ENCODE assay signal across 8 cellular contexts in the genomic region with DNA sequence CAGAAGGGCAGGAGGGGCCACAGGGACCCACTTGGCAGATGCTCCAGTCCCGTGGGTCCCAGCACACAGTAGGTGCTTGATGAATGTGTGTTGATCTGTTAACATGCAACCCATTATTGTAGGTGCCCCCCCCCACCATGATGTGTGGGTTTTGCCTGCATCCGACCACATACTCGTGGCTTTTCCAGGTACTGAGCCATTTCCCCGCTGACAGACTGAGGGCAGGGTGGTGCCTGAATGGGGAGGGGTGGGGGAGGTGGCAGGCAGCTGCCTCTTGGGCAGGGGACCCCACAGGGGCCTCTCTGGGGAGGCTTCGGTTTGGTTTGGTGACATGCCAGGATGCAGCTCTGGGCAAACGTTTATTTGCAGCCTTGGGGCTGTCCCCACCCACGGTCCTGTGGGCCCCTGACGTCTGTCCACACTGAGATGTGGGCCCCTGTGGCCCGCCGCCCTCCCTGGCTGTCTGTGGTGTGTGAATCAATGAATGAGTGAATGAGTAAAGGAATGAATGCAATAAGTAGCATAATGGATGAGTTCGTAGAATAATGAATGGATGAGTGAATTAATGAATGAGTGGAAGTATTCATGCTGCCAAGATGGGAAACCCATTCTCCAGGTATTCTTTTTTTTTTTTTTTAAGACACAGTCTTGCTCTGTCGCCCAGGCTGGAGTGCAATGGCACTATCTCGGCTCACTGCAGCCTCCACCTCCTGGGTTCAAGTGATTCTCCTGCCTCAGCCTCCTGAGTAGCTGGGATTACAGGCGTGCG. TPM values are rescaled to one million over a fixed set of nuclear protein-coding genes. Genes with fewer than 3 reads are reported as not detected.
A peak's percentile ranks its signal among the peaks of the same experiment; 100 is the strongest.
DNase-seq lines count a peak whose midpoint lies in the region; ATAC-seq and TF ChIP-seq lines count a peak whose summit lies in the region.

No MANE protein-coding gene starts in this region.

- peak overlapping the region; percentile 3; the same call in 1 of the 2 replicates for H3K9ac ChIP-seq in OCI-LY3 (ENCODE audit: low read length)

- H3K4me1 ChIP-seq in OCI-LY3 (ENCODE audit: low read length) (peaks cover 32% of the 10 kb centered on the region), right lobe of liver (peaks cover 0 to 13% (median 0%) of the 10 kb centered on the region in 4 donors)

- H4K20me1 ChIP-seq in OCI-LY3 (ENCODE audit: insufficient read depth, low read length): no peaks in the 10 kb centered on the region

- no peak overlapping the region for H2AFZ ChIP-seq in OCI-LY3 (ENCODE audit: low read depth, low read length)

- ATAC-seq in GM18511 (IDR thresholded peaks at IDR 0.05; ENCODE audit: unreplicated experiment) (peak; percentile 42), right lobe of liver (no peak), HG03196 (IDR thresholded peaks at IDR 0.05; ENCODE audit: unreplicated experiment) (no peak), GM18873 (IDR thresholded peaks at IDR 0.05; ENCODE audit: low FRiP score, unreplicated experiment) (no peak)

- DNase-seq in activated effector memory CD4-positive, alpha-beta T cell treated with anti-CD3 and anti-CD28 coated beads, Interleukin-2, amount 50 U/mL, for 16 hours: peak; percentile 94
- DNase-seq in right lobe of liver (peak in 2 of 3 donors; percentile 48 to 60), head of caudate nucleus (no peak)
- DNase-seq in stimulated activated CD8-positive, alpha-beta memory T cell treated with anti-CD3 and anti-CD28 coated beads, Interleukin-7, amount 100 ng/mL, for 1 hour (ENCODE audit: low read depth in 2 of 2): peak; percentile 63 to 67

- H3K27me3 ChIP-seq in OCI-LY3 (ENCODE audit: low read depth, low read length) (no peaks in the 10 kb centered on the region), right lobe of liver (no peaks in the 10 kb centered on the region)

- H3K4me2 ChIP-seq in OCI-LY3 (ENCODE audit: low read length): peak overlapping the region; percentile 83

- no peaks in the 10 kb centered on the region for H3K36me3 ChIP-seq in OCI-LY3 (replicated peaks; ENCODE audit: low read depth, low read length)
- H3K36me3 ChIP-seq in right lobe of liver: no peaks in the 10 kb centered on the region

- H3K4me3 ChIP-seq in OCI-LY3 (ENCODE audit: low read length) (peak overlapping the region; percentile 80), right lobe of liver (no peak overlapping the region)

- no peak for TF ChIP-seq POLR2A in right lobe of liver (IDR thresholded peaks at IDR 0.05)

- WGBS in right lobe of liver (ENCODE audit: insufficient coverage, low coverage, low lambda C conversion rate, missing lambda C conversion rate): 36% methylated on average over 11 of the region's 15 CpGs

- intact Hi-C loops in right lobe of liver (cut with DNase I) (no loop called here), head of caudate nucleus (cut with DNase I) (no loop called here)

- H3K27ac ChIP-seq in OCI-LY3 (ENCODE audit: low read length) (peak overlapping the region; percentile 86), right lobe of liver (peak overlapping the region in 2 of 3 donors; percentile 97 to 99)

- no peaks in the 10 kb centered on the region for H3K79me2 ChIP-seq in OCI-LY3 (ENCODE audit: low read length)

- H3K9me3 ChIP-seq in OCI-LY3 (ENCODE audit: insufficient read depth, low read length) (no peaks in the 10 kb centered on the region), right lobe of liver (no peaks in the 10 kb centered on the region)

- no peak for TF ChIP-seq CTCF in OCI-LY3 (IDR thresholded peaks at IDR 0.05; ENCODE audit: low read depth, low read length)
- no peak for TF ChIP-seq CTCF in right lobe of liver (IDR thresholded peaks at IDR 0.05)

RNA-seq across cellular contexts. Expression of a gene that starts 9.0 kb away (rescaled TPM):
- 100 to 1,000 TPM in 4 of 6 experiments, 10 to 100 TPM in 2; 29.3 to 188 (median 134) TPM for total RNA-seq in right lobe of liver

RNA-seq across cellular contexts. Expression of a gene that starts 16.2 kb away (rescaled TPM):
- 1 to 10 TPM in 5 of 6 experiments, under 1 TPM in 1; 0.82 to 5.3 (median 2.5) TPM for total RNA-seq in right lobe of liver

RNA-seq across cellular contexts. Expression of a gene that starts 32.4 kb away (rescaled TPM):
- 100 to 1,000 TPM in 2 of 6 experiments, 10 to 100 TPM in 4; 37.6 to 139 (median 47.3) TPM for total RNA-seq in right lobe of liver

RNA-seq across cellular contexts. Expression of a gene that starts 50.0 kb away (rescaled TPM):
- total RNA-seq in right lobe of liver: 10 to 100 TPM; 33.0 to 55.5 (median 40.7) TPM

Comparison
In these comparisons a context has a peak if more than half of its experiments do, and no peak if none do; other contexts are left out.
1. DNase-seq: peak in activated effector memory CD4-positive, alpha-beta T cell treated with anti-CD3 and anti-CD28 coated beads, Interleukin-2, amount 50 U/mL, for 16 hours (single experiment), right lobe of liver (2 of 3) and stimulated activated CD8-positive, alpha-beta memory T cell treated with anti-CD3 and anti-CD28 coated beads, Interleukin-7, amount 100 ng/mL, for 1 hour (2 of 2); none in head of caudate nucleus (0 of 42).